In genomic region chr2:6945821-6946220, GRCh38 we compare ENCODE assay signal across 1 cellular context.
TF ChIP-seq lines count a peak whose summit lies in the region.

No MANE protein-coding gene starts in this region.

TF ChIP-seq in GM23338, 12 proteins besides CTCF, POLR2A, EP300 and RAD21 (continued from another document):
- TF ChIP-seq ETS1 (IDR thresholded peaks at IDR 0.05) (no peak), NANOG (IDR thresholded peaks at IDR 0.05; ENCODE audit: borderline replicate concordance) (no peak), ZNF462 (CRISPR knock-in tag; IDR thresholded peaks at IDR 0.05) (no peak), EZH2phosphoT487 (IDR thresholded peaks at IDR 0.05; ENCODE audit: unreplicated experiment) (no peak), EZH2 (IDR thresholded peaks at IDR 0.05; ENCODE audit: low read depth, unreplicated experiment) (no peak), ZNF331 (CRISPR knock-in tag; IDR thresholded peaks at IDR 0.05; ENCODE audit: low read depth) (no peak), REST (IDR thresholded peaks at IDR 0.05; ENCODE audit: unreplicated experiment) (no peak)
